19 cellular contexts compared by ENCODE assay signal in the genomic region with DNA sequence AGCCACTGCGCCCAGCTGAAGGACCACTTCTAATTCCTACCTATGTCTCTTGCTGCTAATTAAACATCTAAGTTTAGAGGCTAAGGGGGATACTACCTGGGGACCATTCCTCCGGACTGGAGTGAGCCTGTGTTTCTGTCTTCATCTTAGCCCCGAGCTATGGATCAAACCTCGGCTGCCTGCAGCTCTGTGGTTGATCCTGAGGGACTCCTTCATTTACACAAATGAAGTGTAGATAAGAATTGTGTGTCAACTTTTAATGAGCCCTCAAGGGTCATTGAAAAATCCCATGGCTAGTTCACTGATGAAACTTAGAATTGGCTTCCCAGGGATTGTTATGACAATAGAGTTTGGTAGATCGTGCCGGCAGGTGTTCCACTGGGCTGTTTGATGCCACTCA. TPM values are rescaled to one million over a fixed set of nuclear protein-coding genes. Genes with fewer than 3 reads are reported as not detected.
DNase-seq lines count a peak whose midpoint lies in the region; ATAC-seq and TF ChIP-seq lines count a peak whose summit lies in the region.
"Had no signal": no experiment of that assay in that cellular context is flagged by ENCODE, and none has a peak within 500 bp of the region (broad histone marks: within the 10 kb centered on the region; RNA-seq: fewer than 3 reads in every experiment).

No MANE protein-coding gene starts in this region.

- no peak for DNase-seq in CD4-positive, alpha-beta T cell
- DNase-seq in upper lobe of right lung: no peak
- no peak for DNase-seq in AG08396 (ENCODE audit: low spot score)
- no peak for DNase-seq in RPMI8226
- DNase-seq: ACHN; AML-193; CD8-positive, alpha-beta memory T cell; COR-L47; DMS 273 treated with DMSO at 0.1 percent for 48 hours; DMS53; GDM1; GM23248 had no signal

- no peak for TF ChIP-seq CTCF in CD4-positive, alpha-beta T cell (IDR thresholded peaks at IDR 0.05)
- TF ChIP-seq CTCF in upper lobe of right lung (IDR thresholded peaks at IDR 0.05): no peak

- no peaks in the 10 kb centered on the region for H4K20me1 ChIP-seq in BLaER1

- H3K9ac ChIP-seq in BLaER1: no peak overlapping the region
- H3K9ac ChIP-seq: GM23248 had no signal

- POLR2A ChIA-PET in CD4-positive, alpha-beta T cell (lab: Charles Lee): interaction anchor here (2.2 kb wide), 1 partner anchor 10 kb away, joined by 9 read pairs; no protein-coding TSS in a partner anchor

- H3K27me3 Mint-ChIP-seq in CD4-positive, alpha-beta T cell: no peaks in the 10 kb centered on the region
- H3K27me3 Mint-ChIP-seq: CD8-positive, alpha-beta memory T cell had no signal

- H3K27ac ChIP-seq in BLaER1 (peak overlapping the region; percentile 33; the same call in 1 of the 2 replicates), KOPT-K1 (ENCODE audit: low read depth, low read length, poor library complexity, severe bottlenecking) (peak overlapping the region; percentile 99), upper lobe of right lung (no peak overlapping the region)
- H3K27ac ChIP-seq in CD4-positive, alpha-beta T cell (ENCODE audit: low read depth, low read length): no peak overlapping the region
- H3K27ac ChIP-seq: GM23248 had no signal

- H3K27ac Mint-ChIP-seq in CD4-positive, alpha-beta T cell: peak overlapping the region; percentile 4
- H3K27ac Mint-ChIP-seq: CD14-positive monocyte had no signal

- ATAC-seq in CD4-positive, alpha-beta T cell (ENCODE audit: poor library complexity): no peak
- ATAC-seq in upper lobe of right lung: peak; percentile 57

- peak overlapping the region; percentile 54 for H3K4me2 ChIP-seq in BLaER1

- no peaks in the 10 kb centered on the region for H3K36me3 Mint-ChIP-seq in CD4-positive, alpha-beta T cell (ENCODE audit: low read depth)
- H3K36me3 Mint-ChIP-seq: CD14-positive monocyte; CD8-positive, alpha-beta memory T cell had no signal

- peaks cover 39% of the 10 kb centered on the region for H3K4me1 Mint-ChIP-seq in CD4-positive, alpha-beta T cell (ENCODE audit: low read depth)

- CTCF ChIA-PET in CD4-positive, alpha-beta T cell (lab: Charles Lee): no interaction called here

- no peak overlapping the region for H3K4me3 ChIP-seq in BLaER1
- H3K4me3 ChIP-seq in upper lobe of right lung: no peak overlapping the region
- H3K4me3 ChIP-seq: GM23248, HAP-1 had no signal

- H3K27me3 ChIP-seq in BLaER1 (no peaks in the 10 kb centered on the region), upper lobe of right lung (no peaks in the 10 kb centered on the region)
- H3K27me3 ChIP-seq in CD4-positive, alpha-beta T cell (ENCODE audit: control insufficient read depth, insufficient read depth, low read length): no peaks in the 10 kb centered on the region

- H3K36me3 ChIP-seq in BLaER1 (peaks cover 5% of the 10 kb centered on the region), KOPT-K1 (ENCODE audit: insufficient read depth, low read length) (no peaks in the 10 kb centered on the region), upper lobe of right lung (no peaks in the 10 kb centered on the region)
- H3K36me3 ChIP-seq: HAP-1 had no signal

- H3K9me3 ChIP-seq in BLaER1: peaks cover 36% of the 10 kb centered on the region
- H3K9me3 ChIP-seq in CD4-positive, alpha-beta T cell (ENCODE audit: control insufficient read depth, low read length): no peaks in the 10 kb centered on the region
- H3K9me3 ChIP-seq in KOPT-K1 (ENCODE audit: insufficient read depth, low read length, poor library complexity, severe bottlenecking): peaks cover 12% of the 10 kb centered on the region
- H3K9me3 ChIP-seq in upper lobe of right lung: no peaks in the 10 kb centered on the region
- H3K9me3 ChIP-seq: HAP-1 had no signal

- intact Hi-C loops in CD4-positive, alpha-beta T cell (cut with DNase I, micrococcal nuclease): no loop called here
- intact Hi-C loops in upper lobe of right lung (cut with DNase I): no loop called here

- peaks cover 61% of the 10 kb centered on the region for H3K4me1 ChIP-seq in BLaER1
- no peaks in the 10 kb centered on the region for H3K4me1 ChIP-seq in upper lobe of right lung
- H3K4me1 ChIP-seq: HAP-1 had no signal

- H3K4me3 Mint-ChIP-seq in CD4-positive, alpha-beta T cell: no peak overlapping the region
- H3K4me3 Mint-ChIP-seq: CD14-positive monocyte had no signal

- H3K9me3 Mint-ChIP-seq in CD4-positive, alpha-beta T cell: no peaks in the 10 kb centered on the region
- H3K9me3 Mint-ChIP-seq: CD8-positive, alpha-beta memory T cell had no signal

RNA-seq across cellular contexts. Expression of a gene that starts 31.5 kb away (rescaled TPM):
- under 1 TPM in 1 of 2 experiments, not detected in 1; 0.08 TPM for total RNA-seq in CD4-positive, alpha-beta T cell
- not detected for total RNA-seq in upper lobe of right lung
- total RNA-seq: CD8-positive, alpha-beta memory T cell; Daoy; GM23248; H4; HT-29 had no signal

RNA-seq across cellular contexts. Expression of a gene that starts 51.0 kb away (rescaled TPM):
- not detected for total RNA-seq in CD4-positive, alpha-beta T cell
- total RNA-seq in upper lobe of right lung: not detected
- total RNA-seq: CD8-positive, alpha-beta memory T cell; Daoy; GM23248; HT-29 had no signal

RNA-seq across cellular contexts. Expression of a gene that starts 59.5 kb away (rescaled TPM):
- not detected for total RNA-seq in CD4-positive, alpha-beta T cell
- not detected for total RNA-seq in upper lobe of right lung
- total RNA-seq: CD8-positive, alpha-beta memory T cell; GM23248; H4; HT-29 had no signal

Comparison
In these comparisons a context has a peak if more than half of its experiments do, and no peak if none do; other contexts are left out.
1. H3K27ac ChIP-seq: peak in BLaER1 (single experiment) and KOPT-K1 (single experiment); none in CD4-positive, alpha-beta T cell (single experiment) and upper lobe of right lung (single experiment).